8 cellular contexts compared by ENCODE assay signal in genomic region chr1:58815680-58816071, GRCh38. TPM values are rescaled to one million over a fixed set of nuclear protein-coding genes. Genes with fewer than 3 reads are reported as not detected.
A peak's percentile ranks its signal among the peaks of the same experiment; 100 is the strongest.
DNase-seq lines count a peak whose midpoint lies in the region; ATAC-seq and TF ChIP-seq lines count a peak whose summit lies in the region.

No MANE protein-coding gene starts in this region.

- H3K27ac ChIP-seq in ascending aorta = peak overlapping the region; percentile 86 to 97

- peak overlapping the region; percentile 83 for H3K27ac Mint-ChIP-seq in stimulated activated effector memory CD8-positive, alpha-beta T cell treated with anti-CD3 and anti-CD28 coated beads, Interleukin-12 subunit alpha, Interleukin-12 subunit beta, amount 100 ng/mL, for 72 hours

- peaks cover 5 to 25% of the 10 kb centered on the region in 2 donors for H3K4me1 ChIP-seq in ascending aorta

- TF ChIP-seq CTCF in BJ (IDR thresholded peaks at IDR 0.05; ENCODE audit: insufficient read depth, low read depth, low read length) = no peak
- no peak for TF ChIP-seq CTCF in ascending aorta (IDR thresholded peaks at IDR 0.05)

- no peaks in the 10 kb centered on the region for H3K36me3 ChIP-seq in BJ (ENCODE audit: control insufficient read depth, insufficient read depth, low read length)
- H3K36me3 ChIP-seq in ascending aorta = no peaks in the 10 kb centered on the region

- no peaks in the 10 kb centered on the region for H3K9me3 Mint-ChIP-seq in stimulated activated effector memory CD8-positive, alpha-beta T cell treated with anti-CD3 and anti-CD28 coated beads, Interleukin-12 subunit alpha, Interleukin-12 subunit beta, amount 100 ng/mL, for 72 hours

- peak; percentile 13 for ATAC-seq in GM19455 (IDR thresholded peaks at IDR 0.05; ENCODE audit: unreplicated experiment)
- no peak for ATAC-seq in stimulated activated effector memory CD8-positive, alpha-beta T cell treated with anti-CD3 and anti-CD28 coated beads, Interleukin-12 subunit alpha, Interleukin-12 subunit beta, amount 100 ng/mL, for 72 hours

- DNase-seq in BJ (ENCODE audit: low read depth) = no peak
- peak; percentile 74 for DNase-seq in HuH-7 (ENCODE audit: low spot score)
- no peak for DNase-seq in ascending aorta (ENCODE audit: low spot score in 2 of 2)
- DNase-seq in iPS-NIHi11 (ENCODE audit: low spot score) = peak; percentile 25
- peak in 1 of 2 donors; percentile 59 for DNase-seq in stimulated activated effector memory CD8-positive, alpha-beta T cell treated with anti-CD3 and anti-CD28 coated beads, Interleukin-12 subunit alpha, Interleukin-12 subunit beta, amount 100 ng/mL, for 72 hours (ENCODE audit: low spot score in 2 of 2)
- DNase-seq in NCI-H524 (lab: John Stamatoyannopoulos, UW) = no peak
- no peak for DNase-seq in amniotic stem cell (lab: John Stamatoyannopoulos, UW)

- peaks cover 43% of the 10 kb centered on the region for H3K4me1 Mint-ChIP-seq in stimulated activated effector memory CD8-positive, alpha-beta T cell treated with anti-CD3 and anti-CD28 coated beads, Interleukin-12 subunit alpha, Interleukin-12 subunit beta, amount 100 ng/mL, for 72 hours

- H3K36me3 Mint-ChIP-seq in stimulated activated effector memory CD8-positive, alpha-beta T cell treated with anti-CD3 and anti-CD28 coated beads, Interleukin-12 subunit alpha, Interleukin-12 subunit beta, amount 100 ng/mL, for 72 hours = no peaks in the 10 kb centered on the region

- CTCF ChIA-PET in BJ (lab: Yijun Ruan, JAX) = no interaction called here

- intact Hi-C loops in ascending aorta (cut with DNase I) = loop anchor here (1.0 to 2.0 kb wide), 5 partner anchors 30 to 884 kb away; no protein-coding TSS in a partner anchor

- no peaks in the 10 kb centered on the region for H3K9me3 ChIP-seq in ascending aorta

- H3K4me3 Mint-ChIP-seq in stimulated activated effector memory CD8-positive, alpha-beta T cell treated with anti-CD3 and anti-CD28 coated beads, Interleukin-12 subunit alpha, Interleukin-12 subunit beta, amount 100 ng/mL, for 72 hours = peak overlapping the region; percentile 80

- POLR2A ChIA-PET in BJ (lab: Charles Lee) = no interaction called here

- H3K27me3 ChIP-seq in BJ (ENCODE audit: control insufficient read depth, insufficient read depth, low read length) = no peaks in the 10 kb centered on the region
- no peaks in the 10 kb centered on the region for H3K27me3 ChIP-seq in ascending aorta

- peak overlapping the region; percentile 50 for H3K4me3 ChIP-seq in BJ (ENCODE audit: low read depth, low read length)
- peak overlapping the region; percentile 64 to 83 for H3K4me3 ChIP-seq in ascending aorta

RNA-seq across cellular contexts. Expression of gene JUN, which starts 31.8 kb away (rescaled TPM):
- polyA plus RNA-seq in BJ (2011; rRNA removed) = 19.6 and 23.4 TPM in 2 replicates
- 20.7 and 28.3 TPM in 2 replicates for polyA minus RNA-seq in BJ (2011; rRNA and poly(A)+ RNA removed)
- 1,004 TPM for total RNA-seq in ascending aorta

Comparison
In these comparisons a context has a peak if more than half of its experiments do, and no peak if none do; other contexts are left out.
1. DNase-seq: peak in HuH-7 (single experiment) and iPS-NIHi11 (single experiment); none in BJ (single experiment), ascending aorta (0 of 2), NCI-H524 (0 of 2) and amniotic stem cell (single experiment).